In the genomic region with DNA sequence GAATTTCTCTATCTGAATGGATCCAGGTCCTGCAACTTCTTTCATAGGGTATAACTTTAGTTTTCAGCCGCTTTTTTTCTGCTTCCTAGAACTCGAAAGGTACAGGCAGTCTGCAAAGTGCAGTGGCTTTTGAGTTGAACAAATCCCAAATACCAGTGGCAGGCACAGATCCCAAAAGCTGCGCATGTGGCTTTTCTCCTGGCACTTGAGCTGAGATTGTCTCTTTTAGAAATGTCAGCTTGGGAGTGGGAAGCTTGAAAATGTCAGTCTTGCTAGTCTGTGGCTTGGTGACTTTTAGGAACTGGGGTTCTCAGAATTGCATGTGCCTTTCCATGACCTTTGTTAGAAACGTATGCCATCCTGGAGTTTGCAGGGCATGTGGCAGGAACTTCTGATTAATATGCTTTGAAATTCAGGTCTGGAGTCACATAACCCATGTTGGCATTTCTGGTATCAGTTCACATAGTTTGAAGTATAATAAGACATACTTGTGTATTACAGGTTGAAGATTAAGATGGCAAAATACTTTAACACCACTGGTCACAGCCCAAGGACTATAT, we compare ENCODE assay signal across 27 cellular contexts.
DNase-seq lines count a peak whose midpoint lies in the region; ATAC-seq, FAIRE-seq and TF ChIP-seq lines count a peak whose summit lies in the region.
"Had no signal": no experiment of that assay in that cellular context is flagged by ENCODE, and none has a peak within 500 bp of the region (broad histone marks: within the 10 kb centered on the region; RNA-seq: fewer than 3 reads in every experiment).

No MANE protein-coding gene starts in this region.

- H3K27ac ChIP-seq in tibial artery: no peak overlapping the region
- H3K27ac ChIP-seq: esophagus squamous epithelium, gastroesophageal sphincter, suprapubic skin, WERI-Rb-1 had no signal

- H3K9me3 ChIP-seq in tibial artery: peaks cover 0 to 2% (median 0%) of the 10 kb centered on the region in 3 donors
- H3K9me3 ChIP-seq: gastroesophageal sphincter, HAP-1, suprapubic skin had no signal

- H3K36me3 ChIP-seq in tibial artery: no peaks in the 10 kb centered on the region
- H3K36me3 ChIP-seq: esophagus squamous epithelium, gastroesophageal sphincter, HAP-1, suprapubic skin, WERI-Rb-1 had no signal

- no peak for TF ChIP-seq CTCF in CD14-positive monocyte (IDR thresholded peaks at IDR 0.05)
- TF ChIP-seq CTCF in natural killer cell (IDR thresholded peaks at IDR 0.05): no peak
- TF ChIP-seq CTCF in tibial artery (IDR thresholded peaks at IDR 0.05): no peak

- peaks cover 79% of the 10 kb centered on the region for H3K4me1 Mint-ChIP-seq in CD14-positive monocyte
- peaks cover 88% of the 10 kb centered on the region for H3K4me1 Mint-ChIP-seq in dendritic cell treated with granulocyte-macrophage colony-stimulating factor and Interleukin-4, amounts not matched to agents 40 ng/mL and 50 ng/mL, for 4 days (ENCODE audit: low read depth)
- peaks cover 66 to 76% of the 10 kb centered on the region in 2 donors for H3K4me1 Mint-ChIP-seq in natural killer cell
- H3K4me1 Mint-ChIP-seq: endodermal cell had no signal

- no peak overlapping the region for H3K4me3 ChIP-seq in tibial artery
- H3K4me3 ChIP-seq: esophagus squamous epithelium, gastroesophageal sphincter, HAP-1, lung, suprapubic skin had no signal

- peak; percentile 33 for FAIRE-seq in GM12892 (lab: Jason Lieb, UNC)
- no peak for FAIRE-seq in HTR-8/SVneo (lab: Jason Lieb, UNC)
- FAIRE-seq: bronchial epithelial cell, GM19239, islet of Langerhans, urothelium cell line had no signal

- no peak for DNase-seq in CD14-positive monocyte (ENCODE audit: low spot score)
- DNase-seq in GM12892 (ENCODE audit: insufficient read length): no peak
- DNase-seq in natural killer cell: no peak
- no peak for DNase-seq in tibial artery
- no peak for DNase-seq in activated naive CD4-positive, alpha-beta T cell (lab: John Stamatoyannopoulos, UW)
- DNase-seq in HTR-8/SVneo (ENCODE audit: insufficient read length, low spot score): no peak
- DNase-seq: activated CD4-positive, alpha-beta memory T cell treated with anti-CD3 and anti-CD28 coated beads for 36 hours; activated naive CD4-positive, alpha-beta T cell treated with anti-CD3 and anti-CD28 coated beads, Interleukin-2, amount 10 ng/mL, durations not matched to agents 7 days and 5 days; activated T-cell treated with anti-CD3 and anti-CD28 coated beads for 4 hours; C1 segment of cervical spinal cord; cortex of kidney; endodermal cell; esophagus squamous epithelium; NCI-H1092; NCI-H1930; NCI-H69; WERI-Rb-1 had no signal

- no peak for TF ChIP-seq POLR2A in GM12892 (IDR thresholded peaks at IDR 0.05; ENCODE audit: low read depth, low read length)

- H3K4me3 Mint-ChIP-seq in CD14-positive monocyte: no peak overlapping the region
- H3K4me3 Mint-ChIP-seq in dendritic cell treated with granulocyte-macrophage colony-stimulating factor and Interleukin-4, amounts not matched to agents 40 ng/mL and 50 ng/mL, for 4 days: peak overlapping the region; percentile 76
- no peak overlapping the region for H3K4me3 Mint-ChIP-seq in natural killer cell
- H3K4me3 Mint-ChIP-seq: activated CD4-positive, alpha-beta memory T cell treated with anti-CD3 and anti-CD28 coated beads for 36 hours; activated naive CD4-positive, alpha-beta T cell treated with anti-CD3 and anti-CD28 coated beads, Interleukin-2, amount 10 ng/mL, durations not matched to agents 7 days and 5 days; endodermal cell had no signal

- H3K27me3 Mint-ChIP-seq in CD14-positive monocyte (ENCODE audit: low read depth in 3 of 3): peaks cover 0 to 3% (median 0%) of the 10 kb centered on the region in 3 donors
- H3K27me3 Mint-ChIP-seq in dendritic cell treated with granulocyte-macrophage colony-stimulating factor and Interleukin-4, amounts not matched to agents 40 ng/mL and 50 ng/mL, for 4 days: no peaks in the 10 kb centered on the region
- no peaks in the 10 kb centered on the region for H3K27me3 Mint-ChIP-seq in natural killer cell (ENCODE audit: low read depth in 2 of 2)
- H3K27me3 Mint-ChIP-seq: activated CD4-positive, alpha-beta memory T cell treated with anti-CD3 and anti-CD28 coated beads for 36 hours; activated naive CD4-positive, alpha-beta T cell treated with anti-CD3 and anti-CD28 coated beads, Interleukin-2, amount 10 ng/mL, durations not matched to agents 7 days and 5 days; progenitor cell of endocrine pancreas had no signal

- intact Hi-C loops in CD14-positive monocyte (cut with micrococcal nuclease): no loop called here
- intact Hi-C loops in dendritic cell treated with granulocyte-macrophage colony-stimulating factor and Interleukin-4, amounts not matched to agents 40 ng/mL and 50 ng/mL, for 4 days (cut with micrococcal nuclease): no loop called here
- intact Hi-C loops in natural killer cell (cut with micrococcal nuclease): no loop called here
- intact Hi-C loops in tibial artery (cut with DNase I; ENCODE audit: low total_unique reads): no loop called here

- no peaks in the 10 kb centered on the region for H3K27me3 ChIP-seq in tibial artery
- H3K27me3 ChIP-seq: esophagus squamous epithelium, gastroesophageal sphincter, suprapubic skin had no signal

- H3K27ac Mint-ChIP-seq in CD14-positive monocyte (peak overlapping the region; percentile 79 to 99 (median 97)), natural killer cell (peak overlapping the region; percentile 47 to 56)
- H3K27ac Mint-ChIP-seq in dendritic cell treated with granulocyte-macrophage colony-stimulating factor and Interleukin-4, amounts not matched to agents 40 ng/mL and 50 ng/mL, for 4 days: peak overlapping the region; percentile 93
- H3K27ac Mint-ChIP-seq: activated CD4-positive, alpha-beta memory T cell treated with anti-CD3 and anti-CD28 coated beads for 36 hours; activated naive CD4-positive, alpha-beta T cell treated with anti-CD3 and anti-CD28 coated beads, Interleukin-2, amount 10 ng/mL, durations not matched to agents 7 days and 5 days; endodermal cell; progenitor cell of endocrine pancreas had no signal

- peaks cover 15 to 28% of the 10 kb centered on the region in 2 donors for H3K36me3 Mint-ChIP-seq in CD14-positive monocyte
- H3K36me3 Mint-ChIP-seq in dendritic cell treated with granulocyte-macrophage colony-stimulating factor and Interleukin-4, amounts not matched to agents 40 ng/mL and 50 ng/mL, for 4 days (ENCODE audit: low read depth): peaks cover 45% of the 10 kb centered on the region
- H3K36me3 Mint-ChIP-seq in natural killer cell: no peaks in the 10 kb centered on the region

- peaks cover 0 to 3% (median 2%) of the 10 kb centered on the region in 7 donors for H3K9me3 Mint-ChIP-seq in CD14-positive monocyte
- H3K9me3 Mint-ChIP-seq in dendritic cell treated with granulocyte-macrophage colony-stimulating factor and Interleukin-4, amounts not matched to agents 40 ng/mL and 50 ng/mL, for 4 days: no peaks in the 10 kb centered on the region
- H3K9me3 Mint-ChIP-seq in natural killer cell: no peaks in the 10 kb centered on the region
- H3K9me3 Mint-ChIP-seq: endodermal cell had no signal

- peaks cover 0 to 7% (median 0%) of the 10 kb centered on the region in 4 donors for H3K4me1 ChIP-seq in tibial artery
- H3K4me1 ChIP-seq: gastroesophageal sphincter, HAP-1, suprapubic skin had no signal

- ATAC-seq in natural killer cell: no peak
- ATAC-seq: gastroesophageal sphincter had no signal
